ENCODE assay signal across 1 cellular context in genomic region chr16:4175849-4176248, GRCh38.
TF ChIP-seq lines count a peak whose summit lies in the region.

No MANE protein-coding gene starts in this region.

TF ChIP-seq in WTC11, 78 proteins besides CTCF, POLR2A, EP300 and RAD21 (continued from another document):
- TF ChIP-seq, protein P1, sequence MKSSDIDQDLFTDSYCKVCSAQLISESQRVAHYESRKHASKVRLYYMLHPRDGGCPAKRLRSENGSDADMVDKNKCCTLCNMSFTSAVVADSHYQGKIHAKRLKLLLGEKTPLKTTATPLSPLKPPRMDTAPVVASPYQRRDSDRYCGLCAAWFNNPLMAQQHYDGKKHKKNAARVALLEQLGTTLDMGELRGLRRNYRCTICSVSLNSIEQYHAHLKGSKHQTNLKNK (CRISPR knock-in tag; IDR thresholded peaks at IDR 0.05) = no peak
- no peak for TF ChIP-seq EMX1 (CRISPR knock-in tag; IDR thresholded peaks at IDR 0.05)
- TF ChIP-seq CBFB (CRISPR knock-in tag; IDR thresholded peaks at IDR 0.05; ENCODE audit: low read depth) = no peak
- no peak for TF ChIP-seq GRHL2 (CRISPR knock-in tag; IDR thresholded peaks at IDR 0.05; ENCODE audit: insufficient replicate concordance, severe bottlenecking)
TF ChIP-seq in WTC11: peak in this region for 0.
